24 cellular contexts compared by ENCODE assay signal in the genomic region with DNA sequence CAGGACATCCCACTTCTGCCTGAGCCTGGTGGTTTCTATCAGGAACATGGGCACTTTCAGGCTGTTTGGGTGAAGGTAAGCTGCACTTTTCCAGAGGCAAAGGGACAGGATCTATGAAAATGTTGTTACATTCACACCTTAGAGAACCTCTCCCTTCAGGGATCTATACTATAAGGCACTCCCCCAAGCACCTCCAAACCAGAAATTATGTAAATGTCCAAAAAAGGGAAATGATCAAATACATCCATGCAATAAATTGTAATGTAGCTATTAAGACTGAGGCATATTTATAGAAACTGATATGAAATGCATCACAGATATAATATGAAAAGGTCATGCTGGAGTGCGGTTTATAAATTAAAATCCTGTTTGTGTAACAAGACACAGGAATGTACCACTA.
"Had no signal": no experiment of that assay in that cellular context is flagged by ENCODE, and none has a peak within 500 bp of the region (broad histone marks: within the 10 kb centered on the region; RNA-seq: fewer than 3 reads in every experiment).

No MANE protein-coding gene starts in this region.

- H3K27ac Mint-ChIP-seq: activated CD4-positive, alpha-beta memory T cell treated with anti-CD3 and anti-CD28 coated beads, Interleukin-2, amount 10 ng/mL, durations not matched to agents 7 days and 5 days; activated CD4-positive, alpha-beta T cell treated with anti-CD3 and anti-CD28 coated beads for 36 hours; activated naive CD4-positive, alpha-beta T cell treated with anti-CD3 and anti-CD28 coated beads for 36 hours; activated naive CD8-positive, alpha-beta T cell treated with anti-CD3 and anti-CD28 coated beads, Interleukin-2, amount 10 ng/mL, durations not matched to agents 7 days and 5 days; activated T-helper 17 cell treated with anti-CD3 and anti-CD28 coated beads, Interleukin-2, amount 50 U/mL, for 72 hours; T-helper 17 cell had no signal

- H3K27me3 Mint-ChIP-seq: activated CD4-positive, alpha-beta memory T cell treated with anti-CD3 and anti-CD28 coated beads, Interleukin-2, amount 10 ng/mL, durations not matched to agents 7 days and 5 days; activated CD4-positive, alpha-beta T cell treated with anti-CD3 and anti-CD28 coated beads for 36 hours; activated naive CD8-positive, alpha-beta T cell treated with anti-CD3 and anti-CD28 coated beads, Interleukin-2, amount 10 ng/mL, durations not matched to agents 7 days and 5 days; activated T-helper 17 cell treated with anti-CD3 and anti-CD28 coated beads, Interleukin-2, amount 50 U/mL, for 72 hours; T-helper 17 cell had no signal

- H3K9me3 Mint-ChIP-seq: activated CD4-positive, alpha-beta memory T cell treated with anti-CD3 and anti-CD28 coated beads, Interleukin-2, amount 10 ng/mL, durations not matched to agents 7 days and 5 days; activated naive CD4-positive, alpha-beta T cell treated with anti-CD3 and anti-CD28 coated beads for 36 hours; activated naive CD8-positive, alpha-beta T cell treated with anti-CD3 and anti-CD28 coated beads, Interleukin-2, amount 10 ng/mL, durations not matched to agents 7 days and 5 days; activated T-helper 17 cell treated with anti-CD3 and anti-CD28 coated beads, Interleukin-2, amount 50 U/mL, for 72 hours had no signal

- H3K9ac ChIP-seq: KMS-11 had no signal

- H3K9me3 ChIP-seq: breast epithelium, MG63 had no signal

- H3K4me3 ChIP-seq: breast epithelium, MG63, PC-9 had no signal

- H3K27ac ChIP-seq: breast epithelium, KMS-11, PC-9 had no signal

- H3K4me2 ChIP-seq: KMS-11, PC-9 had no signal

- H3K4me1 Mint-ChIP-seq: activated CD4-positive, alpha-beta memory T cell treated with anti-CD3 and anti-CD28 coated beads, Interleukin-2, amount 10 ng/mL, durations not matched to agents 7 days and 5 days; activated CD4-positive, alpha-beta T cell treated with anti-CD3 and anti-CD28 coated beads for 36 hours; activated naive CD8-positive, alpha-beta T cell treated with anti-CD3 and anti-CD28 coated beads, Interleukin-2, amount 10 ng/mL, durations not matched to agents 7 days and 5 days; activated T-helper 17 cell treated with anti-CD3 and anti-CD28 coated beads, Interleukin-2, amount 50 U/mL, for 72 hours; T-helper 17 cell had no signal

- H3K27me3 ChIP-seq: breast epithelium, MG63 had no signal

- DNase-seq: activated CD4-positive, alpha-beta memory T cell treated with anti-CD3 and anti-CD28 coated beads, Interleukin-2, amount 10 ng/mL, durations not matched to agents 7 days and 5 days; activated CD4-positive, alpha-beta T cell treated with anti-CD3 and anti-CD28 coated beads for 36 hours; activated CD4-positive, alpha-beta T cell treated with anti-CD3 and anti-CD28 coated beads, Interleukin-2, amount 50 U/mL, for 1 hour; activated CD4-positive, CD25-positive, alpha-beta regulatory T cell; activated gamma-delta T cell; activated naive CD4-positive, alpha-beta T cell treated with anti-CD3 and anti-CD28 coated beads for 36 hours; activated naive CD8-positive, alpha-beta T cell treated with anti-CD3 and anti-CD28 coated beads, Interleukin-2, amount 10 ng/mL, durations not matched to agents 7 days and 5 days; activated T-cell treated with anti-CD3 and anti-CD28 coated beads for 4 hours; activated T-cell treated with anti-CD3 and anti-CD28 coated beads, Interleukin-2, amount 50 U/mL, for 48 hours; caudate nucleus; MG63; NCI-H1105; NCI-H1436; NCI-H1694 treated with DMSO at 0.1 percent for 48 hours; NCI-H2029 treated with DMSO at 0.1 percent for 48 hours; NCI-H446; NCI-H524; PC-9; SIG-M5; T-helper 17 cell; T-helper 9 cell had no signal

- H2AFZ ChIP-seq: PC-9 had no signal

- ATAC-seq: activated CD4-positive, alpha-beta T cell treated with anti-CD3 and anti-CD28 coated beads for 36 hours; activated T-helper 17 cell treated with anti-CD3 and anti-CD28 coated beads, Interleukin-2, amount 50 U/mL, for 72 hours; T-helper 17 cell had no signal

- H3K4me3 Mint-ChIP-seq: activated CD4-positive, alpha-beta memory T cell treated with anti-CD3 and anti-CD28 coated beads, Interleukin-2, amount 10 ng/mL, durations not matched to agents 7 days and 5 days; activated CD4-positive, alpha-beta T cell treated with anti-CD3 and anti-CD28 coated beads for 36 hours; activated naive CD4-positive, alpha-beta T cell treated with anti-CD3 and anti-CD28 coated beads for 36 hours; activated naive CD8-positive, alpha-beta T cell treated with anti-CD3 and anti-CD28 coated beads, Interleukin-2, amount 10 ng/mL, durations not matched to agents 7 days and 5 days; activated T-helper 17 cell treated with anti-CD3 and anti-CD28 coated beads, Interleukin-2, amount 50 U/mL, for 72 hours; T-helper 17 cell had no signal

- H3K4me1 ChIP-seq: breast epithelium had no signal
